In the genomic region with DNA sequence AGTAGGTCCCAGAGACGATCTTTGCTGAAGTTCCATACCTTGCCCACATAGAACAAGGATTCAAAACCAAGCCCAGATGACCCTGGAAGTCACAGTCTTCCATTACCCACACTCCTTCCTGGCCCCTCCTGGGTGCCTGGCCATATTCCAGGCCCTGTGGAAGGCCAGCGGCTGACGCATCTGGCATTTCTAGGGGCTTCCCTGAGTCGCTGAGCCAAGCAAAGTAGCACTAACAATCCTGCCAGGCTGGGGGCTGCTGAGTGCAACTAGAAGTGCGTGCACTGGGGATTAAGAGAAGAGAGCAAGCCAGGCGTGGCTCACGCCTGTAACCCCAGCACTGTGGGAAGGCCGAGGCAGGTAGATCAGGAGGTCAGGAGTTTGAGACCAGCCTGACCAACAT, we compare ENCODE assay signal across 23 cellular contexts.
DNase-seq lines count a peak whose midpoint lies in the region; ATAC-seq and TF ChIP-seq lines count a peak whose summit lies in the region.
"Had no signal": no experiment of that assay in that cellular context is flagged by ENCODE, and none has a peak within 500 bp of the region (broad histone marks: within the 10 kb centered on the region; RNA-seq: fewer than 3 reads in every experiment).

No MANE protein-coding gene starts in this region.

- no peaks in the 10 kb centered on the region for H3K9me2 ChIP-seq in GM23248 (ENCODE audit: insufficient read depth)

- ATAC-seq in GM18861 (IDR thresholded peaks at IDR 0.05; ENCODE audit: unreplicated experiment) (no peak), HG03095 (IDR thresholded peaks at IDR 0.05; ENCODE audit: unreplicated experiment) (no peak)
- ATAC-seq: activated CD8-positive, alpha-beta T cell treated with anti-CD3 and anti-CD28 coated beads, Interleukin-2, amount 10 ng/mL, durations not matched to agents 7 days and 5 days; pancreas; right cardiac atrium; stimulated activated naive B cell treated with anti-CD40 and anti-IgM and Interleukin-4, amounts not matched to agents 10 μg/mL and 1 μg/mL and 100 μg/mL, for 72 hours; T-helper 17 cell had no signal

- H2AFZ ChIP-seq in GM23248 = no peak overlapping the region

- H3F3A ChIP-seq in GM23248 (ENCODE audit: insufficient read depth) = no peaks in the 10 kb centered on the region

- H3K36me3 ChIP-seq in GM23248 (ENCODE audit: low read depth) = no peaks in the 10 kb centered on the region
- H3K36me3 ChIP-seq: pancreas had no signal

- H3K9me3 ChIP-seq in GM23248 (ENCODE audit: low read depth) = no peaks in the 10 kb centered on the region
- H3K9me3 ChIP-seq: pancreas had no signal

- H3K4me1 ChIP-seq in GM23248 (ENCODE audit: insufficient read depth) = no peaks in the 10 kb centered on the region

- H3K9ac ChIP-seq in GM23248 = no peak overlapping the region

- WGBS in GM23248 (ENCODE audit: low coverage in 1 of 2, low lambda C conversion rate in 2 of 2, missing lambda C conversion rate in 2 of 2), 2 experiments = 25 to 34% methylated on average over 7 to 8 of the region's 8 CpGs

- peak; percentile 13 for DNase-seq in GM23248
- peak; percentile 13 for DNase-seq in astrocyte of the cerebellum (ENCODE audit: low read depth)
- peak; percentile 7 for DNase-seq in fibroblast of pulmonary artery (ENCODE audit: low read depth)
- peak; percentile 39 for DNase-seq in smooth muscle cell of the brain vasculature (ENCODE audit: low read depth, low spot score)
- no peak for DNase-seq in effector CD8-positive, alpha-beta T cell (lab: John Stamatoyannopoulos, UW)
- DNase-seq: activated CD4-positive, CD25-positive, alpha-beta regulatory T cell treated with anti-CD3 and anti-CD28 coated beads, Interleukin-2, amount 50 U/mL, for 72 hours; activated CD8-positive, alpha-beta T cell treated with anti-CD3 and anti-CD28 coated beads, Interleukin-2, amount 10 ng/mL, durations not matched to agents 7 days and 5 days; dermis blood vessel endothelial cell; DMS79 treated with DMSO at 0.1 percent for 48 hours; head of caudate nucleus; HFFc6; NCI-H1048; NCI-H187; NCI-H2171 treated with DMSO at 0.1 percent for 48 hours; NCI-H526; nephron progenitor cell; right cardiac atrium; stimulated activated naive B cell treated with anti-CD40 and anti-IgM and Interleukin-4, amounts not matched to agents 10 μg/mL and 1 μg/mL and 100 μg/mL, for 72 hours; T-helper 17 cell had no signal

- H3K79me2 ChIP-seq in GM23248 (ENCODE audit: insufficient read depth) = no peaks in the 10 kb centered on the region

- no peak overlapping the region for H3K4me2 ChIP-seq in GM23248 (ENCODE audit: unreplicated experiment)

- H3K27me3 ChIP-seq in GM23248 (replicated peaks; ENCODE audit: insufficient read depth) = no peaks in the 10 kb centered on the region; the same call in 1 of the 2 replicates
- H3K27me3 ChIP-seq: pancreas had no signal

- H3K4me3 ChIP-seq in GM23248 (no peak overlapping the region), astrocyte of the cerebellum (ENCODE audit: low read depth, low read length) (no peak overlapping the region), fibroblast of pulmonary artery (replicated peaks; ENCODE audit: low read depth, low read length) (no peak overlapping the region)
- H3K4me3 ChIP-seq: pancreas had no signal

- no peak overlapping the region for H3K27ac ChIP-seq in GM23248
- H3K27ac ChIP-seq: pancreas, RWPE1 had no signal

- in situ Hi-C loops in GM23248 (cut with MboI) = no loop called here
- in situ Hi-C loops in astrocyte of the cerebellum (cut with HindIII; ENCODE audit: low sequenced_read_pairs) = no loop called here

- H4K20me1 ChIP-seq in GM23248 (ENCODE audit: insufficient read depth) = no peaks in the 10 kb centered on the region

- TF ChIP-seq CTCF in astrocyte of the cerebellum (IDR thresholded peaks at IDR 0.05; ENCODE audit: low read depth, low read length, missing control alignments) (no peak), fibroblast of pulmonary artery (IDR thresholded peaks at IDR 0.05; ENCODE audit: low read length, missing control alignments) (no peak)
